In genomic region chr17:40180694-40181093, GRCh38 we compare ENCODE assay signal across 19 cellular contexts. TPM values are rescaled to one million over a fixed set of nuclear protein-coding genes. Genes with fewer than 3 reads are reported as not detected.
DNase-seq lines count a peak whose midpoint lies in the region; ATAC-seq and TF ChIP-seq lines count a peak whose summit lies in the region.
"Had no signal": no experiment of that assay in that cellular context is flagged by ENCODE, and none has a peak within 500 bp of the region (broad histone marks: within the 10 kb centered on the region; RNA-seq: fewer than 3 reads in every experiment).

No MANE protein-coding gene starts in this region.

- H3F3A ChIP-seq in neural progenitor cell (ENCODE audit: low read depth) = peaks cover 19% of the 10 kb centered on the region

- H3K4me3 ChIP-seq in heart right ventricle (no peak overlapping the region), endodermal cell (ENCODE audit: low read length) (no peak overlapping the region), mucosa of stomach (ENCODE audit: low read length) (peak overlapping the region; percentile 9), urinary bladder (ENCODE audit: low read depth, low read length) (no peak overlapping the region), neural progenitor cell (no peak overlapping the region)

- H3K27ac ChIP-seq in heart right ventricle (peak overlapping the region in 3 of 10 donors; percentile 1 to 26 (median 12)), endodermal cell (ENCODE audit: low read depth, low read length) (no peak overlapping the region), urinary bladder (ENCODE audit: low read depth) (peak overlapping the region; percentile 55), neural progenitor cell (no peak overlapping the region)
- H3K27ac ChIP-seq: KMS-11 had no signal

- H3K27me3 ChIP-seq in heart right ventricle = peaks cover 0 to 14% (median 0%) of the 10 kb centered on the region in 7 donors
- no peaks in the 10 kb centered on the region for H3K27me3 ChIP-seq in endodermal cell (ENCODE audit: control insufficient read depth, insufficient read depth, low read length, poor library complexity, severe bottlenecking)
- no peaks in the 10 kb centered on the region for H3K27me3 ChIP-seq in mucosa of stomach (ENCODE audit: control insufficient read depth, insufficient read depth, low read length)
- no peaks in the 10 kb centered on the region for H3K27me3 ChIP-seq in neural progenitor cell

- WGBS in heart right ventricle, 2 donors = 50 to 59% methylated on average over 5 of the region's 5 CpGs
- 87% methylated on average over 1 of the region's 5 CpGs; no CpG with 5 or more reads in 1 of the 2 experiments for WGBS in endodermal cell (ENCODE audit: insufficient coverage in 1 of 2, insufficient read length in 1 of 2), 2 experiments
- WGBS in urinary bladder = 57% methylated on average over 5 of the region's 5 CpGs

- CTCF ChIA-PET in activated CD4-positive, alpha-beta T cell treated with anti-CD3 and anti-CD28 coated beads, Interleukin-2, amount 10 ng/mL, durations not matched to agents 7 days and 5 days (lab: Charles Lee) = interaction anchor here (1.0 to 1.9 kb wide), 6 partner anchors 10 to 270 kb away, joined by 3 to 10 read pairs (median 3); no protein-coding TSS in a partner anchor

- peaks cover 6 to 40% (median 11%) of the 10 kb centered on the region in 9 donors for H3K4me1 ChIP-seq in heart right ventricle
- peaks cover 5% of the 10 kb centered on the region for H3K4me1 ChIP-seq in endodermal cell (ENCODE audit: control insufficient read depth, insufficient read depth, low read length)
- H3K4me1 ChIP-seq in mucosa of stomach (ENCODE audit: control insufficient read depth, insufficient read depth, low read length) = peaks cover 58% of the 10 kb centered on the region
- no peaks in the 10 kb centered on the region for H3K4me1 ChIP-seq in urinary bladder (ENCODE audit: insufficient read depth)
- peaks cover 25% of the 10 kb centered on the region for H3K4me1 ChIP-seq in neural progenitor cell

- H3K9me3 Mint-ChIP-seq in endodermal cell = no peaks in the 10 kb centered on the region
- H3K9me3 Mint-ChIP-seq in activated CD4-positive, alpha-beta T cell treated with anti-CD3 and anti-CD28 coated beads, Interleukin-2, amount 10 ng/mL, durations not matched to agents 7 days and 5 days = no peaks in the 10 kb centered on the region
- H3K9me3 Mint-ChIP-seq in neural progenitor cell = no peaks in the 10 kb centered on the region
- H3K9me3 Mint-ChIP-seq: CD4-positive, alpha-beta T cell; memory B cell; stimulated activated naive CD8-positive, alpha-beta T cell treated with anti-CD3 and anti-CD28 coated beads, Interleukin-15, Interleukin-2, amounts not matched to agents 100 ng/mL and 50 ng/mL, for 24 hours had no signal

- H3K9ac ChIP-seq in endodermal cell (ENCODE audit: extremely low read depth, low read length, poor library complexity, severe bottlenecking) = no peak overlapping the region
- H3K9ac ChIP-seq in mucosa of stomach (ENCODE audit: low read length) = peak overlapping the region; percentile 58
- H3K9ac ChIP-seq in neural progenitor cell = no peak overlapping the region
- H3K9ac ChIP-seq: KMS-11 had no signal

- H3K36me3 Mint-ChIP-seq in endodermal cell (ENCODE audit: low read depth) (peaks cover 11% of the 10 kb centered on the region), neural progenitor cell (peaks cover 7% of the 10 kb centered on the region)
- H3K36me3 Mint-ChIP-seq in activated CD4-positive, alpha-beta T cell treated with anti-CD3 and anti-CD28 coated beads, Interleukin-2, amount 10 ng/mL, durations not matched to agents 7 days and 5 days (ENCODE audit: low read depth) = peaks cover 6% of the 10 kb centered on the region

- intact Hi-C loops in Right ventricle myocardium superior (cut with DNase I) = no loop called here
- intact Hi-C loops in heart right ventricle (cut with DNase I) = no loop called here

- peaks cover 38% of the 10 kb centered on the region for H4K20me1 ChIP-seq in neural progenitor cell (ENCODE audit: low read depth)

- H3K4me3 Mint-ChIP-seq in endodermal cell (no peak overlapping the region), neural progenitor cell (no peak overlapping the region)
- H3K4me3 Mint-ChIP-seq in activated CD4-positive, alpha-beta T cell treated with anti-CD3 and anti-CD28 coated beads, Interleukin-2, amount 10 ng/mL, durations not matched to agents 7 days and 5 days = no peak overlapping the region
- H3K4me3 Mint-ChIP-seq: memory B cell; stimulated activated naive CD8-positive, alpha-beta T cell treated with anti-CD3 and anti-CD28 coated beads, Interleukin-15, Interleukin-2, amounts not matched to agents 100 ng/mL and 50 ng/mL, for 24 hours had no signal

- no peak overlapping the region for H3K4me2 ChIP-seq in neural progenitor cell
- H3K4me2 ChIP-seq: KMS-11 had no signal

- DNase-seq in Right ventricle myocardium superior (no peak), heart right ventricle (no peak), endodermal cell (no peak), neural progenitor cell (ENCODE audit: low spot score) (no peak)
- no peak for DNase-seq in activated CD4-positive, alpha-beta T cell treated with anti-CD3 and anti-CD28 coated beads, Interleukin-2, amount 10 ng/mL, durations not matched to agents 7 days and 5 days
- no peak for DNase-seq in activated T-cell treated with anti-CD3 and anti-CD28 coated beads, Interleukin-2, amount 50 U/mL, for 48 hours
- DNase-seq: 8988T; activated CD8-positive, alpha-beta memory T cell treated with anti-CD3 and anti-CD28 coated beads for 24 hours; activated effector memory CD4-positive, alpha-beta T cell treated with Interleukin-2 at 50 U/mL for 16 hours; aorta; CD4-positive, alpha-beta T cell; NCI-H1417 treated with DMSO at 0.1 percent for 48 hours; occipital lobe; PC-3 had no signal

- TF ChIP-seq CTCF in heart right ventricle (IDR thresholded peaks at IDR 0.05) (no peak), endodermal cell (conservative IDR thresholded peaks at IDR 0.05) (no peak), neural progenitor cell (IDR thresholded peaks at IDR 0.05) (no peak)

- H3K27ac Mint-ChIP-seq in endodermal cell (peak overlapping the region; percentile 49), neural progenitor cell (no peak overlapping the region)
- no peak overlapping the region for H3K27ac Mint-ChIP-seq in activated CD4-positive, alpha-beta T cell treated with anti-CD3 and anti-CD28 coated beads, Interleukin-2, amount 10 ng/mL, durations not matched to agents 7 days and 5 days
- H3K27ac Mint-ChIP-seq: CD4-positive, alpha-beta T cell; memory B cell; stimulated activated naive CD8-positive, alpha-beta T cell treated with anti-CD3 and anti-CD28 coated beads, Interleukin-15, Interleukin-2, amounts not matched to agents 100 ng/mL and 50 ng/mL, for 24 hours had no signal

- H3K36me3 ChIP-seq in heart right ventricle (peaks cover 0 to 29% (median 5%) of the 10 kb centered on the region in 9 donors), endodermal cell (ENCODE audit: control insufficient read depth, insufficient read depth, low read length) (peaks cover 10% of the 10 kb centered on the region), mucosa of stomach (ENCODE audit: control insufficient read depth, insufficient read depth, low read length) (no peaks in the 10 kb centered on the region), urinary bladder (ENCODE audit: insufficient read depth) (no peaks in the 10 kb centered on the region), neural progenitor cell (no peaks in the 10 kb centered on the region)

- H3K79me2 ChIP-seq in neural progenitor cell (ENCODE audit: low read depth) = no peaks in the 10 kb centered on the region

- H2AFZ ChIP-seq in neural progenitor cell (replicated peaks) = no peak overlapping the region

- ATAC-seq in Right ventricle myocardium superior (ENCODE audit: poor library complexity) (peak; percentile 8), heart right ventricle (no peak)

- no peaks in the 10 kb centered on the region for H3K9me3 ChIP-seq in heart right ventricle
- no peaks in the 10 kb centered on the region for H3K9me3 ChIP-seq in endodermal cell (ENCODE audit: control insufficient read depth, low read length)
- H3K9me3 ChIP-seq in mucosa of stomach (ENCODE audit: control insufficient read depth, low read length) = no peaks in the 10 kb centered on the region
- no peaks in the 10 kb centered on the region for H3K9me3 ChIP-seq in neural progenitor cell (ENCODE audit: low read depth)

- POLR2A ChIA-PET in activated CD4-positive, alpha-beta T cell treated with anti-CD3 and anti-CD28 coated beads, Interleukin-2, amount 10 ng/mL, durations not matched to agents 7 days and 5 days (lab: Charles Lee) = no interaction called here

- no peaks in the 10 kb centered on the region for H3K27me3 Mint-ChIP-seq in endodermal cell (ENCODE audit: insufficient read depth)
- H3K27me3 Mint-ChIP-seq in activated CD4-positive, alpha-beta T cell treated with anti-CD3 and anti-CD28 coated beads, Interleukin-2, amount 10 ng/mL, durations not matched to agents 7 days and 5 days = no peaks in the 10 kb centered on the region
- H3K27me3 Mint-ChIP-seq in neural progenitor cell (ENCODE audit: insufficient read depth, low read depth) = no peaks in the 10 kb centered on the region
- H3K27me3 Mint-ChIP-seq: CD4-positive, alpha-beta T cell; memory B cell; stimulated activated naive CD8-positive, alpha-beta T cell treated with anti-CD3 and anti-CD28 coated beads, Interleukin-15, Interleukin-2, amounts not matched to agents 100 ng/mL and 50 ng/mL, for 24 hours had no signal

- H3K4me1 Mint-ChIP-seq in endodermal cell (peaks cover 3% of the 10 kb centered on the region), neural progenitor cell (peaks cover 29% of the 10 kb centered on the region)
- peaks cover 8% of the 10 kb centered on the region for H3K4me1 Mint-ChIP-seq in activated CD4-positive, alpha-beta T cell treated with anti-CD3 and anti-CD28 coated beads, Interleukin-2, amount 10 ng/mL, durations not matched to agents 7 days and 5 days

RNA-seq across cellular contexts. Expression of gene RAPGEFL1, which starts 3.4 kb away (rescaled TPM):
- total RNA-seq in Right ventricle myocardium superior (2.7 TPM), heart right ventricle (1 to 10 TPM; 2.2 to 5.7 (median 3.2) TPM), endodermal cell (10 to 100 TPM; 15.6 to 20.8 TPM), urinary bladder (8.0 TPM), neural progenitor cell (ENCODE audit: low replicate concordance) (6.8 and 8.3 TPM in 2 replicates)
- polyA plus RNA-seq in heart right ventricle (10 to 100 TPM in 1 of 2 donors, 1 to 10 TPM in 1; 2.9 to 21.9 TPM), urinary bladder (10.9 TPM)
- 19.9 TPM for polyA plus RNA-seq in endodermal cell (2013, experiment 1 of 2)
- 15.5 TPM for polyA plus RNA-seq in endodermal cell (2013, experiment 2 of 2)
- total RNA-seq in activated CD4-positive, alpha-beta T cell treated with anti-CD3 and anti-CD28 coated beads, Interleukin-2, amount 10 ng/mL, durations not matched to agents 7 days and 5 days = 1 to 10 TPM; 4.0 to 5.1 TPM

RNA-seq across cellular contexts. Expression of gene WIPF2, which starts 38.4 kb away (rescaled TPM):
- total RNA-seq in Right ventricle myocardium superior (11.8 TPM), heart right ventricle (10 to 100 TPM in 8 of 10 donors, 1 to 10 TPM in 2; 8.1 to 16.0 (median 12.8) TPM), endodermal cell (10 to 100 TPM; 22.5 to 25.3 TPM), urinary bladder (10.4 TPM), neural progenitor cell (ENCODE audit: low replicate concordance) (6.8 and 9.3 TPM in 2 replicates)
- polyA plus RNA-seq in heart right ventricle (1 to 10 TPM; 5.1 to 8.4 TPM), urinary bladder (12.0 TPM)
- 25.6 TPM for polyA plus RNA-seq in endodermal cell (2013, experiment 1 of 2)
- polyA plus RNA-seq in endodermal cell (2013, experiment 2 of 2) = 24.2 TPM
- 10 to 100 TPM; 23.7 to 26.7 TPM for total RNA-seq in activated CD4-positive, alpha-beta T cell treated with anti-CD3 and anti-CD28 coated beads, Interleukin-2, amount 10 ng/mL, durations not matched to agents 7 days and 5 days

RNA-seq across cellular contexts. Expression of gene CASC3, which starts 40.4 kb away (rescaled TPM):
- 45.9 TPM for total RNA-seq in Right ventricle myocardium superior
- total RNA-seq in heart right ventricle = 10 to 100 TPM; 39.9 to 56.8 (median 43.7) TPM
- polyA plus RNA-seq in heart right ventricle = 10 to 100 TPM; 21.3 to 41.0 TPM
- total RNA-seq in endodermal cell = 100 to 1,000 TPM; 113 to 116 TPM
- 121 TPM for polyA plus RNA-seq in endodermal cell (2013, experiment 1 of 2)
- polyA plus RNA-seq in endodermal cell (2013, experiment 2 of 2) = 108 TPM
- total RNA-seq in urinary bladder = 45.4 TPM
- polyA plus RNA-seq in urinary bladder = 64.2 TPM
- 10 to 100 TPM; 84.8 to 89.2 TPM for total RNA-seq in activated CD4-positive, alpha-beta T cell treated with anti-CD3 and anti-CD28 coated beads, Interleukin-2, amount 10 ng/mL, durations not matched to agents 7 days and 5 days
- total RNA-seq in neural progenitor cell (ENCODE audit: low replicate concordance) = 64.0 and 68.9 TPM in 2 replicates

RNA-seq across cellular contexts. Expression of gene MSL1, which starts 58.9 kb away (rescaled TPM):
- total RNA-seq in Right ventricle myocardium superior (46.8 TPM), heart right ventricle (10 to 100 TPM; 26.3 to 57.4 (median 37.7) TPM), endodermal cell (100 to 1,000 TPM in 1 of 2 donors, 10 to 100 TPM in 1; 95.4 to 108 TPM), urinary bladder (81.3 TPM), neural progenitor cell (ENCODE audit: low replicate concordance) (144 and 190 TPM in 2 replicates)
- polyA plus RNA-seq in heart right ventricle (10 to 100 TPM; 45.5 to 65.0 TPM), urinary bladder (70.9 TPM)
- polyA plus RNA-seq in endodermal cell (2013, experiment 1 of 2) = 126 TPM
- 115 TPM for polyA plus RNA-seq in endodermal cell (2013, experiment 2 of 2)
- 10 to 100 TPM; 95.4 to 97.1 TPM for total RNA-seq in activated CD4-positive, alpha-beta T cell treated with anti-CD3 and anti-CD28 coated beads, Interleukin-2, amount 10 ng/mL, durations not matched to agents 7 days and 5 days
